1 cellular context compared by ENCODE assay signal in the genomic region with DNA sequence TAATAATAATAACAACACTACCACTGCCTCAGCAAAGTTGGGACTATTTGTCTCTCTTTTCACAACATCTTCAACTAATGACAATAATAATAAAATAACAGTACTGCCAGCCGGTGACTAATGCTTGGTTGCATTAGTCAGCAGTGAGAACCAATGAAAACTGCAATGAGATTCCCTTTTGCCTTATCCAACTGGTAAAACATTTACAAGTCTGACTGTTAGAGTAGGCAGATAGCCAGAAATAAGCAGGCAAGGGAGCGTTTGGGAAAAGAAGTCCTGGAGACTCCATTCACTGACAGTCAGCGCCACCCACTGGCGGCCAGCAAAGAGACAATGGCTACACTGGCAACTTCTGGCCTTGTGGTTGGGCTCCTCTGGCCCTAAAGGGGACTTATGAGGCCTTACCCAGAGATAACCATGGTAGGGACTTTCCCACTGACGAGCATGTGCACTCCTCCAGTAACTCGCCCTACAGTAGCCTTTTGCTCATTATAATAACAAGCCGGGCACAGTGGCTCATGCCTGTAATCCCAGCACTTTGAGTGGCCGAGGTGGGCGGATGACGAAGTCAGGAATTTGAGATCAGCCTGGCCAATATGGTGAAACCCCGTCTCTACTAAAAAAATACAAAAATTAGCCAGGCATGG.
TF ChIP-seq lines count a peak whose summit lies in the region.

No MANE protein-coding gene starts in this region.

TF ChIP-seq in HEK293, 187 proteins besides CTCF, POLR2A, EP300 and RAD21 (continued from another document and continues in another):
- TF ChIP-seq, protein P1, sequence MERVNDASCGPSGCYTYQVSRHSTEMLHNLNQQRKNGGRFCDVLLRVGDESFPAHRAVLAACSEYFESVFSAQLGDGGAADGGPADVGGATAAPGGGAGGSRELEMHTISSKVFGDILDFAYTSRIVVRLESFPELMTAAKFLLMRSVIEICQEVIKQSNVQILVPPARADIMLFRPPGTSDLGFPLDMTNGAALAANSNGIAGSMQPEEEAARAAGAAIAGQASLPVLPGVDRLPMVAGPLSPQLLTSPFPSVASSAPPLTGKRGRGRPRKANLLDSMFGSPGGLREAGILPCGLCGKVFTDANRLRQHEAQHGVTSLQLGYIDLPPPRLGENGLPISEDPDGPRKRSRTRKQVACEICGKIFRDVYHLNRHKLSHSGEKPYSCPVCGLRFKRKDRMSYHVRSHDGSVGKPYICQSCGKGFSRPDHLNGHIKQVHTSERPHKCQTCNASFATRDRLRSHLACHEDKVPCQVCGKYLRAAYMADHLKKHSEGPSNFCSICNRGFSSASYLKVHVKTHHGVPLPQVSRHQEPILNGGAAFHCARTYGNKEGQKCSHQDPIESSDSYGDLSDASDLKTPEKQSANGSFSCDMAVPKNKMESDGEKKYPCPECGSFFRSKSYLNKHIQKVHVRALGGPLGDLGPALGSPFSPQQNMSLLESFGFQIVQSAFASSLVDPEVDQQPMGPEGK (tag by site-specific recombination; IDR thresholded peaks at IDR 0.05), result no peak
- TF ChIP-seq KLF16 (tag by site-specific recombination; IDR thresholded peaks at IDR 0.05) (no peak), ZNF585B (tag by site-specific recombination; IDR thresholded peaks at IDR 0.05) (no peak), SP2 (tag by site-specific recombination; IDR thresholded peaks at IDR 0.05) (no peak; the same call in 1 of the 2 replicates), ZNF658 (tag by site-specific recombination; IDR thresholded peaks at IDR 0.05) (no peak), ZNF777 (tag by site-specific recombination; IDR thresholded peaks at IDR 0.05; ENCODE audit: borderline replicate concordance) (no peak), GFI1B (tag by site-specific recombination; IDR thresholded peaks at IDR 0.05) (no peak), ZNF623 (tag by site-specific recombination; IDR thresholded peaks at IDR 0.05) (no peak), ZNF394 (tag by site-specific recombination; IDR thresholded peaks at IDR 0.05; ENCODE audit: borderline replicate concordance) (no peak), ZNF426 (tag by site-specific recombination; IDR thresholded peaks at IDR 0.05) (no peak), RBAK (tag by site-specific recombination; IDR thresholded peaks at IDR 0.05) (no peak), ZNF610 (tag by site-specific recombination; IDR thresholded peaks at IDR 0.05; ENCODE audit: borderline replicate concordance) (no peak), SP3 (tag by site-specific recombination; IDR thresholded peaks at IDR 0.05) (peak; percentile 9; the same call in 1 of the 2 replicates), ZNF169 (tag by site-specific recombination; IDR thresholded peaks at IDR 0.05) (no peak), WT1 (tag by site-specific recombination; IDR thresholded peaks at IDR 0.05) (no peak), ZFP37 (tag by site-specific recombination; IDR thresholded peaks at IDR 0.05) (0 out of 2 replicates have a peak, but pooled peaks have one; percentile 45), ZBTB8A (tag by site-specific recombination; IDR thresholded peaks at IDR 0.05) (no peak), SETDB1 (IDR thresholded peaks at IDR 0.05; ENCODE audit: insufficient read length, low read length) (no peak), ZNF530 (tag by site-specific recombination; IDR thresholded peaks at IDR 0.05; ENCODE audit: low read depth) (no peak), ZNF133 (tag by site-specific recombination; IDR thresholded peaks at IDR 0.05) (no peak), ZNF114 (tag by site-specific recombination; IDR thresholded peaks at IDR 0.05) (no peak), ZNF214 (tag by site-specific recombination; IDR thresholded peaks at IDR 0.05; ENCODE audit: borderline replicate concordance) (no peak), ZNF626 (tag by site-specific recombination; IDR thresholded peaks at IDR 0.05) (no peak), ZNF354C (tag by site-specific recombination; IDR thresholded peaks at IDR 0.05; ENCODE audit: borderline replicate concordance, low read depth) (no peak), EGR2 (tag by site-specific recombination; IDR thresholded peaks at IDR 0.05; ENCODE audit: low read depth) (peak; percentile 53; the same call in 1 of the 2 replicates), ZNF670 (tag by site-specific recombination; IDR thresholded peaks at IDR 0.05; ENCODE audit: low read depth) (no peak), ZNF600 (tag by site-specific recombination; IDR thresholded peaks at IDR 0.05) (peak; percentile 68), ZBTB7A (tag by site-specific recombination; IDR thresholded peaks at IDR 0.05; ENCODE audit: low read depth) (no peak), ZNF776 (tag by site-specific recombination; IDR thresholded peaks at IDR 0.05; ENCODE audit: borderline replicate concordance) (no peak), ZNF19 (tag by site-specific recombination; IDR thresholded peaks at IDR 0.05; ENCODE audit: low read depth) (no peak), ZNF274 (IDR thresholded peaks at IDR 0.05; ENCODE audit: low read length) (no peak), ZNF274 (tag by site-specific recombination; IDR thresholded peaks at IDR 0.05; ENCODE audit: borderline replicate concordance) (no peak), ZNF2 (tag by site-specific recombination; IDR thresholded peaks at IDR 0.05) (peak; percentile 62), YY2 (tag by site-specific recombination; IDR thresholded peaks at IDR 0.05) (no peak), ZNF335 (tag by site-specific recombination; conservative IDR thresholded peaks at IDR 0.05) (peak; percentile 76; the same call in 1 of the 2 replicates), ZSCAN16 (tag by site-specific recombination; IDR thresholded peaks at IDR 0.05) (no peak), ZFP41 (tag by site-specific recombination; IDR thresholded peaks at IDR 0.05; ENCODE audit: borderline replicate concordance) (no peak), ZNF223 (tag by site-specific recombination; IDR thresholded peaks at IDR 0.05) (no peak), ZBTB17 (tag by site-specific recombination; IDR thresholded peaks at IDR 0.05) (peak; percentile 29; the same call in 1 of the 2 replicates), ZNF202 (tag by site-specific recombination; IDR thresholded peaks at IDR 0.05; ENCODE audit: borderline replicate concordance) (no peak), ZNF792 (tag by site-specific recombination; IDR thresholded peaks at IDR 0.05) (no peak), GLIS2 (tag by site-specific recombination; IDR thresholded peaks at IDR 0.05) (no peak), ZNF175 (tag by site-specific recombination; IDR thresholded peaks at IDR 0.05) (no peak)
- TF ChIP-seq, protein P2, sequence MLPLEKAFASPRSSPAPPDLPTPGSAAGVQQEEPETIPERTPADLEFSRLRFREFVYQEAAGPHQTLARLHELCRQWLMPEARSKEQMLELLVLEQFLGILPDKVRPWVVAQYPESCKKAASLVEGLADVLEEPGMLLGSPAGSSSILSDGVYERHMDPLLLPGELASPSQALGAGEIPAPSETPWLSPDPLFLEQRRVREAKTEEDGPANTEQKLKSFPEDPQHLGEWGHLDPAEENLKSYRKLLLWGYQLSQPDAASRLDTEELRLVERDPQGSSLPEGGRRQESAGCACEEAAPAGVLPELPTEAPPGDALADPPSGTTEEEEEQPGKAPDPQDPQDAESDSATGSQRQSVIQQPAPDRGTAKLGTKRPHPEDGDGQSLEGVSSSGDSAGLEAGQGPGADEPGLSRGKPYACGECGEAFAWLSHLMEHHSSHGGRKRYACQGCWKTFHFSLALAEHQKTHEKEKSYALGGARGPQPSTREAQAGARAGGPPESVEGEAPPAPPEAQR (tag by site-specific recombination; IDR thresholded peaks at IDR 0.05), result no peak
- TF ChIP-seq, protein P3, sequence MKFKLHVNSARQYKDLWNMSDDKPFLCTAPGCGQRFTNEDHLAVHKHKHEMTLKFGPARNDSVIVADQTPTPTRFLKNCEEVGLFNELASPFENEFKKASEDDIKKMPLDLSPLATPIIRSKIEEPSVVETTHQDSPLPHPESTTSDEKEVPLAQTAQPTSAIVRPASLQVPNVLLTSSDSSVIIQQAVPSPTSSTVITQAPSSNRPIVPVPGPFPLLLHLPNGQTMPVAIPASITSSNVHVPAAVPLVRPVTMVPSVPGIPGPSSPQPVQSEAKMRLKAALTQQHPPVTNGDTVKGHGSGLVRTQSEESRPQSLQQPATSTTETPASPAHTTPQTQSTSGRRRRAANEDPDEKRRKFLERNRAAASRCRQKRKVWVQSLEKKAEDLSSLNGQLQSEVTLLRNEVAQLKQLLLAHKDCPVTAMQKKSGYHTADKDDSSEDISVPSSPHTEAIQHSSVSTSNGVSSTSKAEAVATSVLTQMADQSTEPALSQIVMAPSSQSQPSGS (tag by site-specific recombination; IDR thresholded peaks at IDR 0.05; ENCODE audit: low read depth), result no peak
- TF ChIP-seq, protein P4, sequence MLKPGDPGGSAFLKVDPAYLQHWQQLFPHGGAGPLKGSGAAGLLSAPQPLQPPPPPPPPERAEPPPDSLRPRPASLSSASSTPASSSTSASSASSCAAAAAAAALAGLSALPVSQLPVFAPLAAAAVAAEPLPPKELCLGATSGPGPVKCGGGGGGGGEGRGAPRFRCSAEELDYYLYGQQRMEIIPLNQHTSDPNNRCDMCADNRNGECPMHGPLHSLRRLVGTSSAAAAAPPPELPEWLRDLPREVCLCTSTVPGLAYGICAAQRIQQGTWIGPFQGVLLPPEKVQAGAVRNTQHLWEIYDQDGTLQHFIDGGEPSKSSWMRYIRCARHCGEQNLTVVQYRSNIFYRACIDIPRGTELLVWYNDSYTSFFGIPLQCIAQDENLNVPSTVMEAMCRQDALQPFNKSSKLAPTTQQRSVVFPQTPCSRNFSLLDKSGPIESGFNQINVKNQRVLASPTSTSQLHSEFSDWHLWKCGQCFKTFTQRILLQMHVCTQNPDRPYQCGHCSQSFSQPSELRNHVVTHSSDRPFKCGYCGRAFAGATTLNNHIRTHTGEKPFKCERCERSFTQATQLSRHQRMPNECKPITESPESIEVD (tag by site-specific recombination; IDR thresholded peaks at IDR 0.05), result no peak
- TF ChIP-seq, protein P5, sequence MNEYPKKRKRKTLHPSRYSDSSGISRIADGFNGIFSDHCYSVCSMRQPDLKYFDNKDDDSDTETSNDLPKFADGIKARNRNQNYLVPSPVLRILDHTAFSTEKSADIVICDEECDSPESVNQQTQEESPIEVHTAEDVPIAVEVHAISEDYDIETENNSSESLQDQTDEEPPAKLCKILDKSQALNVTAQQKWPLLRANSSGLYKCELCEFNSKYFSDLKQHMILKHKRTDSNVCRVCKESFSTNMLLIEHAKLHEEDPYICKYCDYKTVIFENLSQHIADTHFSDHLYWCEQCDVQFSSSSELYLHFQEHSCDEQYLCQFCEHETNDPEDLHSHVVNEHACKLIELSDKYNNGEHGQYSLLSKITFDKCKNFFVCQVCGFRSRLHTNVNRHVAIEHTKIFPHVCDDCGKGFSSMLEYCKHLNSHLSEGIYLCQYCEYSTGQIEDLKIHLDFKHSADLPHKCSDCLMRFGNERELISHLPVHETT (tag by site-specific recombination; IDR thresholded peaks at IDR 0.05), result 0 out of 2 replicates have a peak, but pooled peaks have one; percentile 43
- TF ChIP-seq, protein P6, sequence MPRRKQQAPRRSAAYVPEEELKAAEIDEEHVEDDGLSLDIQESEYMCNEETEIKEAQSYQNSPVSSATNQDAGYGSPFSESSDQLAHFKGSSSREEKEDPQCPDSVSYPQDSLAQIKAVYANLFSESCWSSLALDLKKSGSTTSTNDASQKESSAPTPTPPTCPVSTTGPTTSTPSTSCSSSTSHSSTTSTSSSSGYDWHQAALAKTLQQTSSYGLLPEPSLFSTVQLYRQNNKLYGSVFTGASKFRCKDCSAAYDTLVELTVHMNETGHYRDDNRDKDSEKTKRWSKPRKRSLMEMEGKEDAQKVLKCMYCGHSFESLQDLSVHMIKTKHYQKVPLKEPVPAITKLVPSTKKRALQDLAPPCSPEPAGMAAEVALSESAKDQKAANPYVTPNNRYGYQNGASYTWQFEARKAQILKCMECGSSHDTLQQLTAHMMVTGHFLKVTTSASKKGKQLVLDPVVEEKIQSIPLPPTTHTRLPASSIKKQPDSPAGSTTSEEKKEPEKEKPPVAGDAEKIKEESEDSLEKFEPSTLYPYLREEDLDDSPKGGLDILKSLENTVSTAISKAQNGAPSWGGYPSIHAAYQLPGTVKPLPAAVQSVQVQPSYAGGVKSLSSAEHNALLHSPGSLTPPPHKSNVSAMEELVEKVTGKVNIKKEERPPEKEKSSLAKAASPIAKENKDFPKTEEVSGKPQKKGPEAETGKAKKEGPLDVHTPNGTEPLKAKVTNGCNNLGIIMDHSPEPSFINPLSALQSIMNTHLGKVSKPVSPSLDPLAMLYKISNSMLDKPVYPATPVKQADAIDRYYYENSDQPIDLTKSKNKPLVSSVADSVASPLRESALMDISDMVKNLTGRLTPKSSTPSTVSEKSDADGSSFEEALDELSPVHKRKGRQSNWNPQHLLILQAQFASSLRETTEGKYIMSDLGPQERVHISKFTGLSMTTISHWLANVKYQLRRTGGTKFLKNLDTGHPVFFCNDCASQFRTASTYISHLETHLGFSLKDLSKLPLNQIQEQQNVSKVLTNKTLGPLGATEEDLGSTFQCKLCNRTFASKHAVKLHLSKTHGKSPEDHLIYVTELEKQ (tag by site-specific recombination; IDR thresholded peaks at IDR 0.05; ENCODE audit: borderline replicate concordance), result no peak
- TF ChIP-seq, protein P7, sequence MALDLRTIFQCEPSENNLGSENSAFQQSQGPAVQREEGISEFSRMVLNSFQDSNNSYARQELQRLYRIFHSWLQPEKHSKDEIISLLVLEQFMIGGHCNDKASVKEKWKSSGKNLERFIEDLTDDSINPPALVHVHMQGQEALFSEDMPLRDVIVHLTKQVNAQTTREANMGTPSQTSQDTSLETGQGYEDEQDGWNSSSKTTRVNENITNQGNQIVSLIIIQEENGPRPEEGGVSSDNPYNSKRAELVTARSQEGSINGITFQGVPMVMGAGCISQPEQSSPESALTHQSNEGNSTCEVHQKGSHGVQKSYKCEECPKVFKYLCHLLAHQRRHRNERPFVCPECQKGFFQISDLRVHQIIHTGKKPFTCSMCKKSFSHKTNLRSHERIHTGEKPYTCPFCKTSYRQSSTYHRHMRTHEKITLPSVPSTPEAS (tag by site-specific recombination; IDR thresholded peaks at IDR 0.05), result no peak
- TF ChIP-seq, protein P8, sequence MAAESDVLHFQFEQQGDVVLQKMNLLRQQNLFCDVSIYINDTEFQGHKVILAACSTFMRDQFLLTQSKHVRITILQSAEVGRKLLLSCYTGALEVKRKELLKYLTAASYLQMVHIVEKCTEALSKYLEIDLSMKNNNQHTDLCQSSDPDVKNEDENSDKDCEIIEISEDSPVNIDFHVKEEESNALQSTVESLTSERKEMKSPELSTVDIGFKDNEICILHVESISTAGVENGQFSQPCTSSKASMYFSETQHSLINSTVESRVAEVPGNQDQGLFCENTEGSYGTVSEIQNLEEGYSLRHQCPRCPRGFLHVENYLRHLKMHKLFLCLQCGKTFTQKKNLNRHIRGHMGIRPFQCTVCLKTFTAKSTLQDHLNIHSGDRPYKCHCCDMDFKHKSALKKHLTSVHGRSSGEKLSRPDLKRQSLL (tag by site-specific recombination; IDR thresholded peaks at IDR 0.05), result no peak
- TF ChIP-seq, protein P9, sequence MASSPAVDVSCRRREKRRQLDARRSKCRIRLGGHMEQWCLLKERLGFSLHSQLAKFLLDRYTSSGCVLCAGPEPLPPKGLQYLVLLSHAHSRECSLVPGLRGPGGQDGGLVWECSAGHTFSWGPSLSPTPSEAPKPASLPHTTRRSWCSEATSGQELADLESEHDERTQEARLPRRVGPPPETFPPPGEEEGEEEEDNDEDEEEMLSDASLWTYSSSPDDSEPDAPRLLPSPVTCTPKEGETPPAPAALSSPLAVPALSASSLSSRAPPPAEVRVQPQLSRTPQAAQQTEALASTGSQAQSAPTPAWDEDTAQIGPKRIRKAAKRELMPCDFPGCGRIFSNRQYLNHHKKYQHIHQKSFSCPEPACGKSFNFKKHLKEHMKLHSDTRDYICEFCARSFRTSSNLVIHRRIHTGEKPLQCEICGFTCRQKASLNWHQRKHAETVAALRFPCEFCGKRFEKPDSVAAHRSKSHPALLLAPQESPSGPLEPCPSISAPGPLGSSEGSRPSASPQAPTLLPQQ (tag by site-specific recombination; IDR thresholded peaks at IDR 0.05), result no peak
